In the genomic region with DNA sequence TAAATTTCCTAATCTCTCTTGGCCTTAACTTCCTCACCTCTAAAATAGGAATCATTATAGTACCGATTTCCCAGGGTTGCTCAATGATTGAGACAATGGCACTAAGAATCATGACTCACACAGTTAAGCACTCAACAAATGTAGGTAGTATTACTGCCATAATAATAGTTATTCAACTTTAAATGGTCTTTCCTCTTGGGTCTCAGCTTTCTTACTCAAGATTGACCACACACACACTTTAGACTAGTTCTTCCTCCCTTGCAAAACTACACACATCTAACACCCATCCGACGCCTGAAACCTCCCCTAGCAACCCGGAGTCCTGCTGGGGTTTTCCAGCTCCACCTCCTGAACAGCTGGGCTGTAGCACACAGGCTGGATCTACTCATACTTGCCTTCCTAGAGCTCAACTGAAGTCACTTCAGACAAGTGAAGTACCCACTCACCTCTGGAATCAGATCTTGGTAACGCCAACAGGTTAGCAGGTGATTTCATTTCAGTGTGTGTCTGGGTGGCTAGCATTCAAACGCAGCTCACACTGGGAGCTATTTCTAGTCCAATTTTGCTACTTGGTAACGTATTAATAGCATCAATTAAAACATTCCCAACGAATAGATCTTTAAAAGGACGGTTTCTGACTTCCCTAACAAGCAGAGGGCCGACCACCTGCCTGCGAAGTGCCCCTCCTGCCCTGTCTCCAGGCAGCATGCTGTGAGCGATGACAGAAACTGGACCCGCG, we compare ENCODE assay signal across 7 cellular contexts. TPM values are rescaled to one million over a fixed set of nuclear protein-coding genes. Genes with fewer than 3 reads are reported as not detected.
DNase-seq lines count a peak whose midpoint lies in the region; ATAC-seq, FAIRE-seq and TF ChIP-seq lines count a peak whose summit lies in the region.

No MANE protein-coding gene starts in this region.

- no peaks in the 10 kb centered on the region for H3K27me3 ChIP-seq in Karpas-422 (ENCODE audit: low read length)
- no peaks in the 10 kb centered on the region for H3K27me3 ChIP-seq in SU-DHL-6 (ENCODE audit: low read length)
- H3K27me3 ChIP-seq in K562 (ENCODE audit: control insufficient read depth in 2 of 2, insufficient read depth in 2 of 2, low read length in 2 of 2), result no peaks in the 10 kb centered on the region

- TF ChIP-seq RAD21 in K562 (CRISPR knock-in tag; conservative IDR thresholded peaks at IDR 0.05 in 1 of 2, IDR thresholded peaks at IDR 0.05 in 1 of 2), result no peak

- intact Hi-C loops in K562 (cut with micrococcal nuclease), result loop anchor here (1.0 to 5.0 kb wide), 3 partner anchors 8 to 91 kb away; no protein-coding TSS in a partner anchor

- in situ Hi-C loops in K562 (cut with MboI), result no loop called here

- H3K79me2 ChIP-seq in Karpas-422 (ENCODE audit: low read length) (no peaks in the 10 kb centered on the region), SU-DHL-6 (ENCODE audit: insufficient read depth, low read length) (no peaks in the 10 kb centered on the region), K562 (ENCODE audit: control insufficient read depth, insufficient read depth, low read length) (peaks cover 58% of the 10 kb centered on the region)

- no peaks in the 10 kb centered on the region for H3F3A ChIP-seq in SU-DHL-6 (ENCODE audit: insufficient read depth)

- no peak for TF ChIP-seq POLR2A in K562 (conservative IDR thresholded peaks at IDR 0.05)

- H3K4me1 ChIP-seq in Karpas-422 (ENCODE audit: low read length), result peaks cover 18% of the 10 kb centered on the region
- H3K4me1 ChIP-seq in K562 (replicated peaks in 1 of 2; ENCODE audit: control insufficient read depth in 2 of 2, insufficient read depth in 2 of 2, low read length in 2 of 2), result peaks cover 23 to 26% of the 10 kb centered on the region in 2 experiments; a peak in 4 of 5 replicates

- POLR2A ChIA-PET in K562 (lab: Yijun Ruan, JAX), result interaction anchor here (0.6 to 1.0 kb wide), 6 partner anchors 9 to 386 kb away, joined by 3 to 4 read pairs (median 3); no protein-coding TSS in a partner anchor

- ATAC-seq in K562, result peak; percentile 29

- peak overlapping the region; percentile 98 for H3K4me2 ChIP-seq in Karpas-422 (ENCODE audit: low read depth, low read length, poor library complexity, severe bottlenecking)
- H3K4me2 ChIP-seq in SU-DHL-6 (ENCODE audit: low read depth, low read length, poor library complexity, severe bottlenecking), result peak overlapping the region; percentile 70
- peak overlapping the region; percentile 89 for H3K4me2 ChIP-seq in K562 (ENCODE audit: insufficient read depth, low read length)

- H3K27ac ChIP-seq in Karpas-422 (ENCODE audit: low read length) (no peak overlapping the region), SU-DHL-6 (ENCODE audit: low read depth, low read length) (no peak overlapping the region), K562 (ENCODE audit: extremely low read depth, low read depth, low read length) (peak overlapping the region; percentile 81)

- peaks cover 31% of the 10 kb centered on the region for H4K20me1 ChIP-seq in Karpas-422 (ENCODE audit: insufficient read depth, low read depth, low read length)
- H4K20me1 ChIP-seq in SU-DHL-6 (ENCODE audit: low read depth, low read length), result no peaks in the 10 kb centered on the region; the same call in 1 of the 2 replicates
- H4K20me1 ChIP-seq in K562 (replicated peaks; ENCODE audit: control insufficient read depth, insufficient read depth, low read length), result 0 out of 2 replicates have a peak, but pooled peaks cover 3% of the 10 kb centered on the region

- 3% methylated on average over 14 of the region's 14 CpGs for WGBS in K562 (ENCODE audit: insufficient coverage, low coverage, missing lambda C conversion rate)

- H3K9me2 ChIP-seq in Karpas-422 (replicated peaks; ENCODE audit: insufficient read depth, low read length) (no peaks in the 10 kb centered on the region), SU-DHL-6 (replicated peaks; ENCODE audit: insufficient read depth, low read length) (no peaks in the 10 kb centered on the region)

- TSS peak; percentile 52 for BruUV-seq in K562 (replicated peaks; lab: Mats Ljungman, UMichigan)

- H3K36me3 ChIP-seq in Karpas-422 (ENCODE audit: insufficient read depth, low read length), result no peaks in the 10 kb centered on the region
- H3K36me3 ChIP-seq in SU-DHL-6 (ENCODE audit: low read length), result no peaks in the 10 kb centered on the region
- peaks cover 5% of the 10 kb centered on the region; the same call in 2 of the 3 replicates for H3K36me3 ChIP-seq in K562 (ENCODE audit: control insufficient read depth, insufficient read depth, low read length)

- H3K9me1 ChIP-seq in K562 (ENCODE audit: control insufficient read depth, insufficient read depth, low read length), result no peaks in the 10 kb centered on the region

- DNase-seq in GM12864 (ENCODE audit: low read depth) (peak; percentile 57), GOT3 (lab: John Stamatoyannopoulos, UW) (peak; percentile 15), Karpas-422 (no peak), K562 (ENCODE audit: extremely low read depth in 1 of 4, low spot score in 3 of 4) (peak in 1 of 4 experiments; percentile 45), kidney tubule cell (ENCODE audit: low spot score) (peak; percentile 92)
- DNase-seq in stimulated activated CD4-positive, alpha-beta T cell treated with anti-CD3 and anti-CD28 coated beads, Interleukin-4, amount 100 ng/mL, for 4 hours, result peak; percentile 39 to 59

- peak; percentile 80 for FAIRE-seq in K562 (lab: Jason Lieb, UNC)

- TF ChIP-seq EP300 in K562 (IDR thresholded peaks at IDR 0.05; ENCODE audit: low read length), result no peak

- H3K9ac ChIP-seq in Karpas-422 (ENCODE audit: low read length), result peak overlapping the region; percentile 85
- H3K9ac ChIP-seq in SU-DHL-6 (ENCODE audit: low read length), result peak overlapping the region; percentile 75
- peak overlapping the region; percentile 64 to 93 for H3K9ac ChIP-seq in K562 (ENCODE audit: insufficient read depth in 1 of 2, low read depth in 2 of 2, low read length in 2 of 2)

- H3K4me3 ChIP-seq in GM12864 (ENCODE audit: low read depth, low read length) (peak overlapping the region; percentile 73), Karpas-422 (ENCODE audit: low read length) (peak overlapping the region; percentile 96), SU-DHL-6 (ENCODE audit: insufficient read depth, low read length, poor library complexity, severe bottlenecking) (peak overlapping the region; percentile 85), K562 (peak overlapping the region; percentile 97)

- CTCF ChIA-PET in K562 (lab: Yijun Ruan, JAX; ENCODE audit: low intra/inter-chr PET ratio), result no interaction called here

- peak overlapping the region; percentile 81; the same call in 1 of the 2 replicates for H2AFZ ChIP-seq in Karpas-422 (ENCODE audit: low read length)
- H2AFZ ChIP-seq in SU-DHL-6 (ENCODE audit: low read depth, low read length, severe bottlenecking), result peak overlapping the region; percentile 96
- H2AFZ ChIP-seq in K562 (ENCODE audit: low read depth, low read length), result peak overlapping the region; percentile 87; the same call in 1 of the 2 replicates

- H3K9me3 ChIP-seq in Karpas-422 (ENCODE audit: low read length), result no peaks in the 10 kb centered on the region
- H3K9me3 ChIP-seq in SU-DHL-6 (ENCODE audit: insufficient read depth, low read length), result no peaks in the 10 kb centered on the region
- no peaks in the 10 kb centered on the region for H3K9me3 ChIP-seq in K562 (replicated peaks; ENCODE audit: control insufficient read depth, insufficient read depth, low read depth, low read length)

- TF ChIP-seq CTCF in GM12864 (IDR thresholded peaks at IDR 0.05; ENCODE audit: low read depth, low read length, missing control alignments), result no peak
- no peak for TF ChIP-seq CTCF in SU-DHL-6 (IDR thresholded peaks at IDR 0.05; ENCODE audit: insufficient read depth, low read length, poor library complexity, severe bottlenecking)
- no peak for TF ChIP-seq CTCF in K562 (IDR thresholded peaks at IDR 0.05 in 2 of 3, conservative IDR thresholded peaks at IDR 0.05 in 1 of 3; ENCODE audit: insufficient read depth in 2 of 3, low read depth in 1 of 3, low read length in 3 of 3)

TF ChIP-seq in K562, 482 proteins besides CTCF, POLR2A, EP300 and RAD21 (continues in another document):
- TF ChIP-seq, protein P1, sequence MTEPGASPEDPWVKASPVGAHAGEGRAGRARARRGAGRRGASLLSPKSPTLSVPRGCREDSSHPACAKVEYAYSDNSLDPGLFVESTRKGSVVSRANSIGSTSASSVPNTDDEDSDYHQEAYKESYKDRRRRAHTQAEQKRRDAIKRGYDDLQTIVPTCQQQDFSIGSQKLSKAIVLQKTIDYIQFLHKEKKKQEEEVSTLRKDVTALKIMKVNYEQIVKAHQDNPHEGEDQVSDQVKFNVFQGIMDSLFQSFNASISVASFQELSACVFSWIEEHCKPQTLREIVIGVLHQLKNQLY (CRISPR knock-in tag; conservative IDR thresholded peaks at IDR 0.05), result no peak

RNA-seq across cellular contexts. Expression of gene UXS1, which starts 1.2 kb away (rescaled TPM):
- 3.7 and 8.4 TPM in 2 replicates for total RNA-seq in Karpas-422 (2014; rRNA removed; shearing (Covaris generic); ENCODE audit: low replicate concordance)
- total RNA-seq in K562 (2011; cell fraction: chromatin; rRNA removed; ENCODE audit: low replicate concordance), result 83.6 and 100 TPM in 2 replicates
- total RNA-seq in K562 (2011; cell fraction: nucleolus; rRNA removed), result 57.7 and 64.7 TPM in 2 replicates
- 74.1 and 83.9 TPM in 2 replicates for total RNA-seq in K562 (2011; cell fraction: nucleoplasm; rRNA removed)
- total RNA-seq in K562 (2014; rRNA removed), result 15.0 and 19.1 TPM in 2 replicates
- 14.2 and 15.2 TPM in 2 replicates for total RNA-seq in K562 (2014; rRNA removed; fragmentation: Illumina TruSeq; extraction: Trizol)
- 13.8 and 15.0 TPM in 2 replicates for total RNA-seq in K562 (2015; rRNA removed; fragmentation: Illumina TruSeq; extraction: Trizol)
- 22.4 and 25.4 TPM in 2 replicates for total RNA-seq in K562 (2021)
- polyA plus RNA-seq in K562 (2011; rRNA removed), result 24.1 and 25.5 TPM in 2 replicates
- 18.8 and 22.4 TPM in 2 replicates for polyA plus RNA-seq in K562 (2011; cell fraction: cytosol; rRNA removed)
- 37.9 and 48.2 TPM in 2 replicates for polyA plus RNA-seq in K562 (2011; cell fraction: nucleus; rRNA removed)
- 22.1 and 26.2 TPM in 2 replicates for polyA plus RNA-seq in K562 (2012)
- polyA plus RNA-seq in K562 (2014; fragmentation: Illumina TruSeq; extraction: Trizol), result 22.8 and 25.8 TPM in 2 replicates
- polyA plus RNA-seq in K562 (2014; fragmentation: Nextera tagmentation; extraction: Ambion mirVana), result 10 to 100 TPM in 1 of 2 experiments, 1 to 10 TPM in 1; 5.8 to 11.3 TPM
- polyA plus RNA-seq in K562 (2014; rRNA removed), result 22.7 and 25.5 TPM in 2 replicates
- 54.5 and 56.5 TPM in 2 replicates for polyA minus RNA-seq in K562 (2011; rRNA and poly(A)+ RNA removed)
- 28.0 and 29.7 TPM in 2 replicates for polyA minus RNA-seq in K562 (2011; cell fraction: cytosol; rRNA and poly(A)+ RNA removed)
- polyA minus RNA-seq in K562 (2011; cell fraction: nucleus; rRNA and poly(A)+ RNA removed), result 34.9 and 48.7 TPM in 2 replicates
